1 cellular context compared by ENCODE assay signal in genomic region chr12:42759622-42760273, GRCh38.
TF ChIP-seq lines count a peak whose summit lies in the region.

No MANE protein-coding gene starts in this region.

TF ChIP-seq in GM23338, 12 proteins besides CTCF, POLR2A, EP300 and RAD21 (continued from another document):
- no peak for TF ChIP-seq ZNF462 (CRISPR knock-in tag; IDR thresholded peaks at IDR 0.05)
